8 cellular contexts compared by ENCODE assay signal in the genomic region with DNA sequence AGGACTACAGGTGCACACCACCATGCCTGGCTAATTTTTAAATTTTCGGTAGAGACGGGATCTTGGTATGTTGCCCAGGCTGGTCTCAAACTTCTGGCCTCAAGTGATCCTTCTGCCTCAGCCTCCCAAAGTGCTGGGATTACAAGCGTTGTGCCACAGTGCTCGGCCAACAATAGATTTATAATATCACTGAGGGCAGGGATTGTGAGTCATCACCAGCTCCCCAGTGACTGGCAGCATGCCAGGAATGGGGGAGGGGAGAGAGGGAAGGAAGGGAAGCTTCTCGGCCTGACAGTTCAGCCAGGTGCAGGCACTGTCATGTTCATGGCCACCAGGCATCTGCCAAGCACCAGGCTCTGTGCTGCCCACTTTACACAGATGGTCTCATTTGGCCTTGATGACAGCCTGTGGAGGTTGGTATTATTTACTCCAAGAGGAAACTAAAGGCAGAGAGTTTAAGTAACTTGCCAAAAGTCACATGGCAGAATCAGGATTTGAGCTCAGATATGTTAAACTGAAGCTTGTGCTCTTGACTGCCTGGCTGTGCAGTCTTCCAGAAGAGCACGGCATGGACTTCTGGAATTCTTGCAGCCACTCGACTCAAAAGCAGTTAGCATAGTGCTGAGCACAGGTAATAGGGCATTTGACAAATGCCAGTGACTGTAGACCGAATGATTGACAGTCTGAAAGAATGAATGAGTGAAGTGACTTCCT. TPM values are rescaled to one million over a fixed set of nuclear protein-coding genes. Genes with fewer than 3 reads are reported as not detected.
A peak's percentile ranks its signal among the peaks of the same experiment; 100 is the strongest.
DNase-seq lines count a peak whose midpoint lies in the region; ATAC-seq and TF ChIP-seq lines count a peak whose summit lies in the region.
"Not testable (repeated sequence)": the region's sequence is repeated elsewhere in the genome, so short reads cannot be mapped to it uniquely, and the experiment has no call there.

No MANE protein-coding gene starts in this region.

- peak; percentile 41 for DNase-seq in AG08396 (ENCODE audit: low spot score)
- peak; percentile 74 for DNase-seq in HT1080 (ENCODE audit: low read depth)
- DNase-seq in NCI-H345 (lab: John Stamatoyannopoulos, UW) = peak; percentile 92
- DNase-seq in T-helper 2 cell = peak; percentile 13 to 46 (median 27)
- DNase-seq in activated gamma-delta T cell treated with Interleukin-2 at 50 U/mL for 16 hours = peak; percentile 65
- peak; percentile 26 for DNase-seq in epithelial cell of proximal tubule (ENCODE audit: low read depth)
- peak; percentile 41 to 46 for DNase-seq in memory B cell (ENCODE audit: low spot score in 2 of 2)
- peak; percentile 56 to 64 for DNase-seq in stimulated activated CD4-positive, alpha-beta T cell treated with anti-CD3 and anti-CD28 coated beads, Interleukin-4, amount 100 ng/mL, for 48 hours (ENCODE audit: low read depth in 2 of 2)

- not testable (repeated sequence) for H3K9me3 Mint-ChIP-seq in memory B cell

- H3K27ac Mint-ChIP-seq in memory B cell = peak overlapping the region; percentile 25

- TF ChIP-seq CTCF in epithelial cell of proximal tubule (conservative IDR thresholded peaks at IDR 0.05; ENCODE audit: low read depth, low read length) = not testable (repeated sequence)

- H3K36me3 Mint-ChIP-seq in memory B cell = not testable (repeated sequence)

- not testable (repeated sequence) for H3K4me3 ChIP-seq in epithelial cell of proximal tubule (ENCODE audit: low read depth, low read length)

- not testable (repeated sequence) for H3K27me3 Mint-ChIP-seq in memory B cell

- peaks cover 12% of the 10 kb centered on the region for H3K4me1 Mint-ChIP-seq in memory B cell

- ATAC-seq in memory B cell (ENCODE audit: low read depth) = peak; percentile 68

- H3K4me3 Mint-ChIP-seq in memory B cell = not testable (repeated sequence)

RNA-seq across cellular contexts. Expression of a gene that starts 7.8 kb away (rescaled TPM):
- 29.4 and 35.0 TPM in 2 replicates for total RNA-seq in HT1080 (2014; rRNA removed; shearing (Covaris generic))
- 23.1 and 33.7 TPM in 2 replicates for polyA plus RNA-seq in HT1080 (2015; cell fraction: cytosol; rRNA removed)
- polyA plus RNA-seq in HT1080 (2015; cell fraction: nucleus; rRNA removed) = 25.3 and 27.6 TPM in 2 replicates
- total RNA-seq in epithelial cell of proximal tubule = 27.4 and 27.6 TPM in 2 replicates

RNA-seq across cellular contexts. Expression of a gene that starts 47.1 kb away (rescaled TPM):
- total RNA-seq in HT1080 (2014; rRNA removed; shearing (Covaris generic)) = 36.3 and 43.2 TPM in 2 replicates
- polyA plus RNA-seq in HT1080 (2015; cell fraction: cytosol; rRNA removed) = 26.9 and 28.0 TPM in 2 replicates
- polyA plus RNA-seq in HT1080 (2015; cell fraction: nucleus; rRNA removed) = 25.9 and 27.7 TPM in 2 replicates
- 15.6 and 31.9 TPM in 2 replicates for total RNA-seq in epithelial cell of proximal tubule

Comparison
In these comparisons a context has a peak if more than half of its experiments do, and no peak if none do; other contexts are left out.
1. DNase-seq: peak in every context shown above with its lines; median percentile 92 in NCI-H345; 74 in HT1080; 65 in activated gamma-delta T cell treated with Interleukin-2 at 50 U/mL for 16 hours; 60 in stimulated activated CD4-positive, alpha-beta T cell treated with anti-CD3 and anti-CD28 coated beads, Interleukin-4, amount 100 ng/mL, for 48 hours; 44 in memory B cell; 41 in AG08396; 27 in T-helper 2 cell; 26 in epithelial cell of proximal tubule.